ENCODE assay signal across 9 cellular contexts in genomic region chr10:132360766-132361447, GRCh38. TPM values are rescaled to one million over a fixed set of nuclear protein-coding genes. Genes with fewer than 3 reads are reported as not detected.
DNase-seq lines count a peak whose midpoint lies in the region; ATAC-seq and TF ChIP-seq lines count a peak whose summit lies in the region.
"Had no signal": no experiment of that assay in that cellular context is flagged by ENCODE, and none has a peak within 500 bp of the region (broad histone marks: within the 10 kb centered on the region; RNA-seq: fewer than 3 reads in every experiment).

No MANE protein-coding gene starts in this region.

- H3K27ac ChIP-seq in OCI-LY3 (ENCODE audit: low read length) (no peak overlapping the region), brain microvascular endothelial cell (no peak overlapping the region), lung (ENCODE audit: low read depth in 1 of 2, low read length in 1 of 2) (no peak overlapping the region), aorta (ENCODE audit: low read depth in 1 of 2, low read length in 2 of 2) (no peak overlapping the region)

- H3K9ac ChIP-seq in OCI-LY3 (ENCODE audit: low read length): no peak overlapping the region

- H3K4me1 Mint-ChIP-seq in T-helper 2 cell treated with Interferon-gamma antibody and Interleukin-4, amounts not matched to agents 5 μg/mL and 100 μg/mL, for 36 hours (ENCODE audit: low read depth): no peaks in the 10 kb centered on the region

- H3K36me3 ChIP-seq in OCI-LY3 (replicated peaks; ENCODE audit: low read depth, low read length): peaks cover 7% of the 10 kb centered on the region
- no peaks in the 10 kb centered on the region for H3K36me3 ChIP-seq in brain microvascular endothelial cell (replicated peaks)
- H3K36me3 ChIP-seq in lung (ENCODE audit: control insufficient read depth in 2 of 2, insufficient read depth in 2 of 2, low read length in 2 of 2): peaks cover 0 to 15% of the 10 kb centered on the region in 2 donors
- H3K36me3 ChIP-seq in aorta (ENCODE audit: control insufficient read depth in 1 of 2, insufficient read depth in 2 of 2, low read length in 1 of 2): no peaks in the 10 kb centered on the region
- H3K36me3 ChIP-seq: HAP-1 had no signal

- H3K4me1 ChIP-seq in OCI-LY3 (ENCODE audit: low read length) (no peaks in the 10 kb centered on the region), lung (ENCODE audit: control insufficient read depth in 2 of 2, insufficient read depth in 2 of 2, low read length in 2 of 2) (peaks cover 0 to 2% of the 10 kb centered on the region in 2 donors), aorta (ENCODE audit: control insufficient read depth in 1 of 2, insufficient read depth in 2 of 2, low read length in 2 of 2) (no peaks in the 10 kb centered on the region)
- H3K4me1 ChIP-seq: HAP-1 had no signal

- no peak overlapping the region for H2AFZ ChIP-seq in OCI-LY3 (ENCODE audit: low read depth, low read length)

- H3K4me2 ChIP-seq in OCI-LY3 (ENCODE audit: low read length): no peak overlapping the region

- H3K27me3 ChIP-seq in OCI-LY3 (ENCODE audit: low read depth, low read length) (no peaks in the 10 kb centered on the region), brain microvascular endothelial cell (replicated peaks) (no peaks in the 10 kb centered on the region), lung (ENCODE audit: control insufficient read depth, insufficient read depth) (no peaks in the 10 kb centered on the region), aorta (ENCODE audit: control insufficient read depth in 1 of 2, insufficient read depth in 2 of 2, low read length in 1 of 2) (no peaks in the 10 kb centered on the region)

- H4K20me1 ChIP-seq in OCI-LY3 (ENCODE audit: insufficient read depth, low read length): no peaks in the 10 kb centered on the region

- H3K27me3 Mint-ChIP-seq in T-helper 2 cell treated with Interferon-gamma antibody and Interleukin-4, amounts not matched to agents 5 μg/mL and 100 μg/mL, for 36 hours (ENCODE audit: low read depth): no peaks in the 10 kb centered on the region

- H3K27ac Mint-ChIP-seq in T-helper 2 cell treated with Interferon-gamma antibody and Interleukin-4, amounts not matched to agents 5 μg/mL and 100 μg/mL, for 36 hours: no peak overlapping the region

- H3K4me3 ChIP-seq in OCI-LY3 (ENCODE audit: low read length) (no peak overlapping the region), brain microvascular endothelial cell (ENCODE audit: low read depth, low read length) (no peak overlapping the region), lung (no peak overlapping the region), aorta (ENCODE audit: low read length in 2 of 2) (no peak overlapping the region)
- H3K4me3 ChIP-seq: HAP-1 had no signal

- H3K36me3 Mint-ChIP-seq in T-helper 2 cell treated with Interferon-gamma antibody and Interleukin-4, amounts not matched to agents 5 μg/mL and 100 μg/mL, for 36 hours (ENCODE audit: low read depth): peaks cover 2% of the 10 kb centered on the region

- H3K4me3 Mint-ChIP-seq in T-helper 2 cell treated with Interferon-gamma antibody and Interleukin-4, amounts not matched to agents 5 μg/mL and 100 μg/mL, for 36 hours: no peak overlapping the region

- TF ChIP-seq CTCF in OCI-LY3 (IDR thresholded peaks at IDR 0.05; ENCODE audit: low read depth, low read length) (peak; percentile 38), brain microvascular endothelial cell (IDR thresholded peaks at IDR 0.05; ENCODE audit: low read depth, low read length, missing control alignments) (peak; percentile 74), lung (IDR thresholded peaks at IDR 0.05; ENCODE audit: control extremely low read depth, extremely low read depth) (peak; percentile 7)

- intact Hi-C loops in aorta (cut with DNase I): no loop called here

- WGBS in lung, 2 donors: 76 to 80% methylated on average over 22 of the region's 22 CpGs
- WGBS in aorta, 2 donors: 72 to 81% methylated on average over 22 of the region's 22 CpGs

- H3K79me2 ChIP-seq in OCI-LY3 (ENCODE audit: low read length): no peaks in the 10 kb centered on the region

- peak; percentile 15 for DNase-seq in COLO668 (lab: John Stamatoyannopoulos, UW; ENCODE audit: unreplicated experiment)
- DNase-seq in brain microvascular endothelial cell: no peak
- DNase-seq in lung (ENCODE audit: low spot score): no peak
- DNase-seq in aorta: peak; percentile 56 to 79
- no peak for DNase-seq in NCI-H524 treated with DMSO at 0.1 percent for 48 hours (lab: John Stamatoyannopoulos, UW)
- DNase-seq in T-helper 2 cell treated with Interferon-gamma antibody and Interleukin-4, amounts not matched to agents 5 μg/mL and 100 μg/mL, for 36 hours (ENCODE audit: low spot score): no peak

- no peak for ATAC-seq in lung (ENCODE audit: insufficient read depth, low FRiP score)
- no peak for ATAC-seq in aorta (ENCODE audit: low FRiP score)
- no peak for ATAC-seq in GM18907 (IDR thresholded peaks at IDR 0.05; ENCODE audit: unreplicated experiment)

- H3K9me3 ChIP-seq in OCI-LY3 (ENCODE audit: insufficient read depth, low read length) (peaks cover 2% of the 10 kb centered on the region; the same call in 1 of the 2 replicates), lung (ENCODE audit: control insufficient read depth in 2 of 2, insufficient read depth in 1 of 2, low read length in 1 of 2) (no peaks in the 10 kb centered on the region), aorta (ENCODE audit: control insufficient read depth, low read length) (no peaks in the 10 kb centered on the region)
- H3K9me3 ChIP-seq: HAP-1 had no signal

- in situ Hi-C loops in brain microvascular endothelial cell (cut with HindIII; ENCODE audit: low pct_ligation_motif_present, low sequenced_read_pairs): no loop called here

- H3K9me3 Mint-ChIP-seq in T-helper 2 cell treated with Interferon-gamma antibody and Interleukin-4, amounts not matched to agents 5 μg/mL and 100 μg/mL, for 36 hours: peaks cover 4% of the 10 kb centered on the region

RNA-seq across cellular contexts. Expression of gene LRRC27, which starts 28.9 kb away (rescaled TPM):
- total RNA-seq in lung (10 to 100 TPM; 16.1 to 25.5 TPM), aorta (10 to 100 TPM in 1 of 2 donors, 1 to 10 TPM in 1; 4.6 to 11.7 TPM)
- polyA plus RNA-seq in lung (10 to 100 TPM in 1 of 2 donors, 1 to 10 TPM in 1; 5.8 to 18.3 TPM), aorta (1 to 10 TPM; 3.1 to 9.0 TPM)

RNA-seq across cellular contexts. Expression of gene PWWP2B, which starts 36.1 kb away (rescaled TPM):
- total RNA-seq in lung: 10 to 100 TPM; 20.1 to 33.4 TPM
- 10 to 100 TPM; 20.1 to 22.1 TPM for polyA plus RNA-seq in lung
- 1 to 10 TPM; 6.8 to 8.7 TPM for total RNA-seq in aorta
- polyA plus RNA-seq in aorta: 1 to 10 TPM; 2.0 to 3.6 TPM

RNA-seq across cellular contexts. Expression of gene STK32C, which starts 53.2 kb away (rescaled TPM):
- 10 to 100 TPM in 1 of 2 donors, 1 to 10 TPM in 1; 5.1 to 22.0 TPM for total RNA-seq in lung
- 10 to 100 TPM; 15.7 to 16.9 TPM for polyA plus RNA-seq in lung
- 10 to 100 TPM in 1 of 2 donors, 1 to 10 TPM in 1; 7.1 to 12.2 TPM for total RNA-seq in aorta
- polyA plus RNA-seq in aorta: 10 to 100 TPM in 1 of 2 donors, 1 to 10 TPM in 1; 4.9 to 12.4 TPM

Comparison
In these comparisons a context has a peak if more than half of its experiments do, and no peak if none do; other contexts are left out.
1. DNase-seq: peak in COLO668 (single experiment) and aorta (2 of 2); none in brain microvascular endothelial cell (single experiment), lung (single experiment), NCI-H524 treated with DMSO at 0.1 percent for 48 hours (single experiment) and T-helper 2 cell treated with Interferon-gamma antibody and Interleukin-4, amounts not matched to agents 5 μg/mL and 100 μg/mL, for 36 hours (single experiment).
2. CTCF ChIP-seq: peak in every context shown above with its lines; median percentile 74 in brain microvascular endothelial cell; 38 in OCI-LY3; 7 in lung.